Comparison of ENCODE assay signal across 1 cellular context in genomic region chr12:88574278-88574677, GRCh38.
TF ChIP-seq lines count a peak whose summit lies in the region.

No MANE protein-coding gene starts in this region.

TF ChIP-seq in GM23338, 12 proteins besides CTCF, POLR2A, EP300 and RAD21 (continued from another document):
- TF ChIP-seq REST (IDR thresholded peaks at IDR 0.05; ENCODE audit: unreplicated experiment) (no peak), ZNF331 (CRISPR knock-in tag; IDR thresholded peaks at IDR 0.05; ENCODE audit: low read depth) (no peak), ZNF462 (CRISPR knock-in tag; IDR thresholded peaks at IDR 0.05) (no peak), JUNB (IDR thresholded peaks at IDR 0.05; ENCODE audit: unreplicated experiment) (no peak)
TF ChIP-seq in GM23338: peak in this region for 0.
